13 cellular contexts compared by ENCODE assay signal in the genomic region with DNA sequence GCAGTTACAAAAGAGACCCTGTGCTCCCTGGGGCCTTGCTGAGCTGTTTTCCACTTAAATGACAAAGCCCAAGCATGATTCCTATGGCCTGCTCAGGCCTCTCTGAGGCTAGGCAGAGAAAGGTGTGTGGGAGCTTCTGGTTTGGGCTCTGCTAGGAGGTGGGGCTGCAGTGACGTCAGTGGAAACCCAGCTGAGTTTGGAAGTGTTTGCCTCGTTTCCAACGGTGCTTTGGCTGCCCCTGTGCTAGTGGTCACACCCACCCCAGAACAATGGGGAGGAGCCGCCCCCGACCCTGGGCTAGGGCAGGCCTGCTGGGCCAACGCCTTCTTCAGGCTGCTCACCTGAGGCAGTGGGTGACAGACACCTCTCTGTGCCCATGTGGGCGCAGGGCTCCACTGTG. TPM values are rescaled to one million over a fixed set of nuclear protein-coding genes. Genes with fewer than 3 reads are reported as not detected.
A peak's percentile ranks its signal among the peaks of the same experiment; 100 is the strongest.
DNase-seq lines count a peak whose midpoint lies in the region; ATAC-seq and TF ChIP-seq lines count a peak whose summit lies in the region.
"Had no signal": no experiment of that assay in that cellular context is flagged by ENCODE, and none has a peak within 500 bp of the region (broad histone marks: within the 10 kb centered on the region; RNA-seq: fewer than 3 reads in every experiment).

No MANE protein-coding gene starts in this region.

- peaks cover 5% of the 10 kb centered on the region for H3K36me3 Mint-ChIP-seq in neural progenitor cell
- no peaks in the 10 kb centered on the region for H3K36me3 Mint-ChIP-seq in activated CD4-positive, alpha-beta T cell treated with anti-CD3 and anti-CD28 coated beads, Interleukin-2, amount 10 ng/mL, durations not matched to agents 7 days and 5 days (ENCODE audit: low read depth)

- H3F3A ChIP-seq in neural progenitor cell (ENCODE audit: low read depth): peaks cover 4% of the 10 kb centered on the region

- H3K27me3 ChIP-seq in gastroesophageal sphincter (no peaks in the 10 kb centered on the region), neural progenitor cell (no peaks in the 10 kb centered on the region)

- H2AFZ ChIP-seq in neural progenitor cell (replicated peaks): no peak overlapping the region

- TF ChIP-seq EP300 in gastroesophageal sphincter (IDR thresholded peaks at IDR 0.05): no peak

- H3K4me3 ChIP-seq in gastroesophageal sphincter (no peak overlapping the region), neural progenitor cell (no peak overlapping the region)
- H3K4me3 ChIP-seq: smooth muscle cell had no signal

- H3K9ac ChIP-seq in neural progenitor cell: no peak overlapping the region
- H3K9ac ChIP-seq: SK-N-SH had no signal

- H3K4me2 ChIP-seq in neural progenitor cell: no peak overlapping the region
- H3K4me2 ChIP-seq: SK-N-SH, smooth muscle cell had no signal

- no peaks in the 10 kb centered on the region for H3K9me3 Mint-ChIP-seq in neural progenitor cell
- H3K9me3 Mint-ChIP-seq in activated CD4-positive, alpha-beta T cell treated with anti-CD3 and anti-CD28 coated beads, Interleukin-2, amount 10 ng/mL, durations not matched to agents 7 days and 5 days: no peaks in the 10 kb centered on the region
- H3K9me3 Mint-ChIP-seq: naive B cell had no signal

- CTCF ChIA-PET in activated CD4-positive, alpha-beta T cell treated with anti-CD3 and anti-CD28 coated beads, Interleukin-2, amount 10 ng/mL, durations not matched to agents 7 days and 5 days (lab: Charles Lee): interaction anchor here (1.4 to 2.0 kb wide), 2 partner anchors 11 to 19 kb away, joined by 4 read pairs; a partner anchor contains a TSS

- peaks cover 3% of the 10 kb centered on the region for H3K27me3 Mint-ChIP-seq in neural progenitor cell (ENCODE audit: insufficient read depth, low read depth)
- H3K27me3 Mint-ChIP-seq in activated CD4-positive, alpha-beta T cell treated with anti-CD3 and anti-CD28 coated beads, Interleukin-2, amount 10 ng/mL, durations not matched to agents 7 days and 5 days: peaks cover 7% of the 10 kb centered on the region
- H3K27me3 Mint-ChIP-seq: naive B cell had no signal

- TF ChIP-seq CTCF in gastroesophageal sphincter (IDR thresholded peaks at IDR 0.05) (no peak), neural progenitor cell (IDR thresholded peaks at IDR 0.05) (no peak)

- H3K27ac ChIP-seq in gastroesophageal sphincter (peak overlapping the region in 3 of 4 donors; percentile 25 to 44 (median 40)), neural progenitor cell (no peak overlapping the region)
- H3K27ac ChIP-seq: HL-60 had no signal

- H4K20me1 ChIP-seq in neural progenitor cell (ENCODE audit: low read depth): no peaks in the 10 kb centered on the region

- peaks cover 5 to 66% (median 13%) of the 10 kb centered on the region in 3 donors for H3K4me1 ChIP-seq in gastroesophageal sphincter
- H3K4me1 ChIP-seq in neural progenitor cell: peaks cover 10% of the 10 kb centered on the region

- H3K9me3 ChIP-seq in gastroesophageal sphincter (no peaks in the 10 kb centered on the region), neural progenitor cell (ENCODE audit: low read depth) (no peaks in the 10 kb centered on the region)
- H3K9me3 ChIP-seq: SK-N-SH had no signal

- H3K27ac Mint-ChIP-seq in neural progenitor cell: no peak overlapping the region
- no peak overlapping the region for H3K27ac Mint-ChIP-seq in activated CD4-positive, alpha-beta T cell treated with anti-CD3 and anti-CD28 coated beads, Interleukin-2, amount 10 ng/mL, durations not matched to agents 7 days and 5 days
- H3K27ac Mint-ChIP-seq: activated CD4-positive, alpha-beta T cell treated with anti-CD3 and anti-CD28 coated beads for 36 hours had no signal

- POLR2A ChIA-PET in activated CD4-positive, alpha-beta T cell treated with anti-CD3 and anti-CD28 coated beads, Interleukin-2, amount 10 ng/mL, durations not matched to agents 7 days and 5 days (lab: Charles Lee): no interaction called here

- in situ Hi-C loops in G401 (cut with HindIII; ENCODE audit: low sequenced_read_pairs): no loop called here

- no peak overlapping the region for H3K4me3 Mint-ChIP-seq in neural progenitor cell
- no peak overlapping the region for H3K4me3 Mint-ChIP-seq in activated CD4-positive, alpha-beta T cell treated with anti-CD3 and anti-CD28 coated beads, Interleukin-2, amount 10 ng/mL, durations not matched to agents 7 days and 5 days
- H3K4me3 Mint-ChIP-seq: activated CD4-positive, alpha-beta T cell treated with anti-CD3 and anti-CD28 coated beads for 36 hours; naive B cell had no signal

- H3K79me2 ChIP-seq in neural progenitor cell (ENCODE audit: low read depth): no peaks in the 10 kb centered on the region

- no CpG with 5 or more reads among the region's 7 CpGs for whole genome bisulfite sequencing in gastroesophageal sphincter (ENCODE audit: low coverage in 1 of 2), 2 donors

- DNase-seq in G401 (ENCODE audit: low spot score) (peak; percentile 74), NCI-H774 (lab: John Stamatoyannopoulos, UW) (peak; percentile 64), neural progenitor cell (ENCODE audit: low spot score) (peak; percentile 63), hepatic stellate cell (ENCODE audit: low spot score) (no peak)
- no peak for DNase-seq in activated effector memory CD4-positive, alpha-beta T cell treated with anti-CD3 and anti-CD28 coated beads, Interleukin-2, amount 50 U/mL, for 16 hours
- no peak for DNase-seq in activated CD4-positive, alpha-beta T cell treated with anti-CD3 and anti-CD28 coated beads, Interleukin-2, amount 10 ng/mL, durations not matched to agents 7 days and 5 days
- DNase-seq: activated CD4-positive, alpha-beta T cell treated with anti-CD3 and anti-CD28 coated beads for 36 hours; naive B cell; SK-N-SH had no signal

- peaks cover 0 to 11% of the 10 kb centered on the region in 2 donors for H3K36me3 ChIP-seq in gastroesophageal sphincter
- H3K36me3 ChIP-seq in neural progenitor cell: no peaks in the 10 kb centered on the region

- H3K4me1 Mint-ChIP-seq in neural progenitor cell: peaks cover 10% of the 10 kb centered on the region
- peaks cover 16% of the 10 kb centered on the region for H3K4me1 Mint-ChIP-seq in activated CD4-positive, alpha-beta T cell treated with anti-CD3 and anti-CD28 coated beads, Interleukin-2, amount 10 ng/mL, durations not matched to agents 7 days and 5 days

- peak; percentile 48 for ATAC-seq in gastroesophageal sphincter
- no peak for ATAC-seq in GM21529 (IDR thresholded peaks at IDR 0.05; ENCODE audit: unreplicated experiment)
- ATAC-seq: activated CD4-positive, alpha-beta T cell treated with anti-CD3 and anti-CD28 coated beads for 36 hours had no signal

- TF ChIP-seq POLR2A in gastroesophageal sphincter (IDR thresholded peaks at IDR 0.05): no peak

RNA-seq across cellular contexts. Expression of a gene that starts 10.4 kb away (rescaled TPM):
- 10.3 and 24.4 TPM in 2 replicates for total RNA-seq in G401 (2014; rRNA removed; shearing (Covaris generic))
- 10 to 100 TPM; 36.5 to 52.5 (median 50.8) TPM for total RNA-seq in gastroesophageal sphincter
- total RNA-seq in neural progenitor cell (ENCODE audit: low replicate concordance): 7.6 and 9.4 TPM in 2 replicates
- not detected for total RNA-seq in activated CD4-positive, alpha-beta T cell treated with anti-CD3 and anti-CD28 coated beads, Interleukin-2, amount 10 ng/mL, durations not matched to agents 7 days and 5 days
- total RNA-seq: activated CD4-positive, alpha-beta T cell treated with anti-CD3 and anti-CD28 coated beads for 36 hours had no signal

Comparison
In these comparisons a context has a peak if more than half of its experiments do, and no peak if none do; other contexts are left out.
1. DNase-seq: peak in G401 (single experiment), NCI-H774 (single experiment) and neural progenitor cell (single experiment); none in hepatic stellate cell (single experiment), activated effector memory CD4-positive, alpha-beta T cell treated with anti-CD3 and anti-CD28 coated beads, Interleukin-2, amount 50 U/mL, for 16 hours (single experiment) and activated CD4-positive, alpha-beta T cell treated with anti-CD3 and anti-CD28 coated beads, Interleukin-2, amount 10 ng/mL, durations not matched to agents 7 days and 5 days (single experiment).